In the genomic region with DNA sequence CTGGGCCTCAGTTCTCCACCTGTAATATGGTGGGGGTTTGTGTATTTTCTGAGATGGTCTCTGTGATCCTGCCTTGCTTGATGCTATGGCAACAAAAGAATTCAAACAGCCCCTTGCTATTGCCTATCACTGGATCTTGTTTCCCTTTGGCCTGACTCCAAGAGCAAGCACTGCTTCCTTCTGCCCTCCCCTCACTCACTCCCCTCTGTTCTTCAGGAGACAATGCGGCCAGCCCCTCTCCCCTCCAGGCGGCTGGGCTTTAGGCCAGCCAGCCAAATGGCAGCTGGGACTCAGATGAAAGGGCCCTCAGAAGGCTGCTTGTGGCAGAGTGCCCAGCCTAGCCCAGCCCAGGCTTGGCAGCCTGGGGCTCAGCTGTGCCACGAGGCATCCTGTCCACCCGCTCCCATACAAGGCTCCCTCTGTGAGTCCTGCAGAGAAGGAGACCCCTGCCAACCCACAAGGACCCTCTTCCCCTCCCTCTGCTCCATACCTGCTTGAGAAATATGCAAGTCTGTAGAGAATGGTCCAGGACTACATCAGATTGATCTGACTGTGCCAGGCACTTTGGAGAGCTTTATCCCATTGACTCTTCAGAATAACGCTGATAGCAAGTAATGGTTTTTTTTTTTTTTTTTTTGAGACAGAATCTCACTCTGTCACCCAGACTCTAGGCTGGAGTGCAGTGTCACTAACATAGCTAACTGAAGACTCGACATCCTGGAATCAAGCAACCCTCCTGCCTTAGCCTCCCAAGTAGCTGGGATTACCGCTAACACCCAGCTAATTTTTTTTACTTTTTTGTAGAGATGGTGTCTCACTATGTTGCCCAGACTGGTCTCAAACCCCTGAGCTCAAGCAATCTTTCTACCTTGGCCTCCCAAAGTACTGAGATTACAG, we compare ENCODE assay signal across 1 cellular context.
TF ChIP-seq lines count a peak whose summit lies in the region.

No MANE protein-coding gene starts in this region.

TF ChIP-seq in SK-N-SH treated with all-trans-retinoic acid at 6 μM for 48 hours, 23 proteins besides CTCF, POLR2A, EP300 and RAD21 (continued from another document):
- TF ChIP-seq, protein P1, sequence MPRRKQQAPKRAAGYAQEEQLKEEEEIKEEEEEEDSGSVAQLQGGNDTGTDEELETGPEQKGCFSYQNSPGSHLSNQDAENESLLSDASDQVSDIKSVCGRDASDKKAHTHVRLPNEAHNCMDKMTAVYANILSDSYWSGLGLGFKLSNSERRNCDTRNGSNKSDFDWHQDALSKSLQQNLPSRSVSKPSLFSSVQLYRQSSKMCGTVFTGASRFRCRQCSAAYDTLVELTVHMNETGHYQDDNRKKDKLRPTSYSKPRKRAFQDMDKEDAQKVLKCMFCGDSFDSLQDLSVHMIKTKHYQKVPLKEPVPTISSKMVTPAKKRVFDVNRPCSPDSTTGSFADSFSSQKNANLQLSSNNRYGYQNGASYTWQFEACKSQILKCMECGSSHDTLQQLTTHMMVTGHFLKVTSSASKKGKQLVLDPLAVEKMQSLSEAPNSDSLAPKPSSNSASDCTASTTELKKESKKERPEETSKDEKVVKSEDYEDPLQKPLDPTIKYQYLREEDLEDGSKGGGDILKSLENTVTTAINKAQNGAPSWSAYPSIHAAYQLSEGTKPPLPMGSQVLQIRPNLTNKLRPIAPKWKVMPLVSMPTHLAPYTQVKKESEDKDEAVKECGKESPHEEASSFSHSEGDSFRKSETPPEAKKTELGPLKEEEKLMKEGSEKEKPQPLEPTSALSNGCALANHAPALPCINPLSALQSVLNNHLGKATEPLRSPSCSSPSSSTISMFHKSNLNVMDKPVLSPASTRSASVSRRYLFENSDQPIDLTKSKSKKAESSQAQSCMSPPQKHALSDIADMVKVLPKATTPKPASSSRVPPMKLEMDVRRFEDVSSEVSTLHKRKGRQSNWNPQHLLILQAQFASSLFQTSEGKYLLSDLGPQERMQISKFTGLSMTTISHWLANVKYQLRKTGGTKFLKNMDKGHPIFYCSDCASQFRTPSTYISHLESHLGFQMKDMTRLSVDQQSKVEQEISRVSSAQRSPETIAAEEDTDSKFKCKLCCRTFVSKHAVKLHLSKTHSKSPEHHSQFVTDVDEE (CRISPR knock-in tag; IDR thresholded peaks at IDR 0.05): peak; percentile 80
- TF ChIP-seq ZC3H10 (CRISPR knock-in tag; IDR thresholded peaks at IDR 0.05) (no peak), OSR1 (CRISPR knock-in tag; IDR thresholded peaks at IDR 0.05) (no peak), GLIS3 (CRISPR knock-in tag; IDR thresholded peaks at IDR 0.05) (no peak), ISL1 (CRISPR knock-in tag; IDR thresholded peaks at IDR 0.05) (0 out of 2 replicates have a peak, but pooled peaks have one; percentile 11)
